In genomic region chr5:71589903-71590302, GRCh38 we compare ENCODE assay signal across 18 cellular contexts. TPM values are rescaled to one million over a fixed set of nuclear protein-coding genes. Genes with fewer than 3 reads are reported as not detected.
DNase-seq lines count a peak whose midpoint lies in the region; ATAC-seq, FAIRE-seq and TF ChIP-seq lines count a peak whose summit lies in the region.
"Had no signal": no experiment of that assay in that cellular context is flagged by ENCODE, and none has a peak within 500 bp of the region (broad histone marks: within the 10 kb centered on the region; RNA-seq: fewer than 3 reads in every experiment).

No MANE protein-coding gene starts in this region.

- intact Hi-C loops in posterior vena cava (cut with DNase I), result no loop called here

- no peak for ATAC-seq in naive thymus-derived CD8-positive, alpha-beta T cell
- no peak for ATAC-seq in GM19324 (IDR thresholded peaks at IDR 0.05; ENCODE audit: low FRiP score, unreplicated experiment)

- H3K4me1 Mint-ChIP-seq in activated T-cell treated with anti-CD3 and anti-CD28 coated beads, Interleukin-2, amount 50 U/mL, for 24 hours (ENCODE audit: low read depth), result peaks cover 39% of the 10 kb centered on the region
- H3K4me1 Mint-ChIP-seq in naive thymus-derived CD8-positive, alpha-beta T cell, result peaks cover 15 to 57% (median 44%) of the 10 kb centered on the region in 4 donors

- H4K20me1 ChIP-seq in SU-DHL-6 (ENCODE audit: low read depth, low read length), result no peaks in the 10 kb centered on the region

- no peak for TF ChIP-seq CTCF in SU-DHL-6 (IDR thresholded peaks at IDR 0.05; ENCODE audit: insufficient read depth, low read length, poor library complexity, severe bottlenecking)

- peak overlapping the region; percentile 87 for H3K4me2 ChIP-seq in SU-DHL-6 (ENCODE audit: low read depth, low read length, poor library complexity, severe bottlenecking)

- no peaks in the 10 kb centered on the region for H3K9me2 ChIP-seq in SU-DHL-6 (replicated peaks; ENCODE audit: insufficient read depth, low read length)

- peak overlapping the region; percentile 83 for H3K4me3 Mint-ChIP-seq in activated T-cell treated with anti-CD3 and anti-CD28 coated beads, Interleukin-2, amount 50 U/mL, for 24 hours
- H3K4me3 Mint-ChIP-seq in naive thymus-derived CD8-positive, alpha-beta T cell, result peak overlapping the region in 6 of 10 donors; percentile 37 to 99 (median 96)
- H3K4me3 Mint-ChIP-seq: mesothelial cell of epicardium had no signal

- H3K36me3 ChIP-seq in SU-DHL-6 (ENCODE audit: low read length), result no peaks in the 10 kb centered on the region; the same call in 1 of the 2 replicates

- H3K36me3 Mint-ChIP-seq in activated T-cell treated with anti-CD3 and anti-CD28 coated beads, Interleukin-2, amount 50 U/mL, for 24 hours (ENCODE audit: low read depth), result peaks cover 49% of the 10 kb centered on the region
- peaks cover 0 to 18% (median 2%) of the 10 kb centered on the region in 3 donors for H3K36me3 Mint-ChIP-seq in naive thymus-derived CD8-positive, alpha-beta T cell
- H3K36me3 Mint-ChIP-seq: mesothelial cell of epicardium had no signal

- H2AFZ ChIP-seq in SU-DHL-6 (ENCODE audit: low read depth, low read length, severe bottlenecking), result no peak overlapping the region

- H3K79me2 ChIP-seq in SU-DHL-6 (ENCODE audit: insufficient read depth, low read length), result peaks cover 67% of the 10 kb centered on the region

- H3K27me3 Mint-ChIP-seq in activated T-cell treated with anti-CD3 and anti-CD28 coated beads, Interleukin-2, amount 50 U/mL, for 24 hours, result no peaks in the 10 kb centered on the region
- H3K27me3 Mint-ChIP-seq in naive thymus-derived CD8-positive, alpha-beta T cell, result no peaks in the 10 kb centered on the region

- peak overlapping the region; percentile 69 for H3K27ac Mint-ChIP-seq in activated T-cell treated with anti-CD3 and anti-CD28 coated beads, Interleukin-2, amount 50 U/mL, for 24 hours
- peak overlapping the region in 5 of 10 donors; percentile 15 to 72 (median 42) for H3K27ac Mint-ChIP-seq in naive thymus-derived CD8-positive, alpha-beta T cell
- H3K27ac Mint-ChIP-seq: mesothelial cell of epicardium had no signal

- no peaks in the 10 kb centered on the region for H3K27me3 ChIP-seq in SU-DHL-6 (ENCODE audit: low read length)
- H3K27me3 ChIP-seq: suprapubic skin had no signal

- no peak overlapping the region for H3K9ac ChIP-seq in SU-DHL-6 (ENCODE audit: low read length)

- FAIRE-seq in GM18507 (lab: Jason Lieb, UNC), result peak; percentile 44
- FAIRE-seq: endometrium had no signal

- H3K4me3 ChIP-seq in SU-DHL-6 (ENCODE audit: insufficient read depth, low read length, poor library complexity, severe bottlenecking), result no peak overlapping the region
- H3K4me3 ChIP-seq: suprapubic skin had no signal

- no peaks in the 10 kb centered on the region for H3K9me3 ChIP-seq in SU-DHL-6 (ENCODE audit: insufficient read depth, low read length)
- H3K9me3 ChIP-seq: suprapubic skin had no signal

- no peak overlapping the region for H3K27ac ChIP-seq in SU-DHL-6 (ENCODE audit: low read depth, low read length)
- H3K27ac ChIP-seq: suprapubic skin had no signal

- DNase-seq in activated T-cell treated with anti-CD3 and anti-CD28 coated beads, Interleukin-2, amount 50 U/mL, for 24 hours, result no peak
- DNase-seq in activated T-cell treated with anti-CD3 and anti-CD28 coated beads for 4 hours, result no peak
- no peak for DNase-seq in GM18507 (ENCODE audit: extremely low spot score, insufficient read length, low read depth)
- DNase-seq in naive thymus-derived CD8-positive, alpha-beta T cell, result no peak
- DNase-seq in NCI-H510A treated with DMSO at 0.1 percent for 48 hours (lab: John Stamatoyannopoulos, UW), result no peak
- no peak for DNase-seq in posterior vena cava (ENCODE audit: low spot score)
- DNase-seq: activated CD4-positive, CD25-positive, alpha-beta regulatory T cell; hypothalamus; IMR-90; NCI-H2107; NCI-H748 treated with DMSO at 0.1 percent for 48 hours; nucleus accumbens; stimulated activated CD4-positive, alpha-beta T cell treated with anti-CD3 and anti-CD28 coated beads, Interleukin-2, amount 100 ng/mL, for 24 hours had no signal

- POLR2A ChIA-PET in naive thymus-derived CD8-positive, alpha-beta T cell (lab: Charles Lee), result interaction anchor here (1.2 kb wide), 1 partner anchor 9 kb away, joined by 4 read pairs; no protein-coding TSS in a partner anchor

- no peaks in the 10 kb centered on the region for H3K9me3 Mint-ChIP-seq in activated T-cell treated with anti-CD3 and anti-CD28 coated beads, Interleukin-2, amount 50 U/mL, for 24 hours
- no peaks in the 10 kb centered on the region for H3K9me3 Mint-ChIP-seq in naive thymus-derived CD8-positive, alpha-beta T cell
- H3K9me3 Mint-ChIP-seq: mesothelial cell of epicardium had no signal

- no peaks in the 10 kb centered on the region; the same call in 1 of the 2 replicates for H3F3A ChIP-seq in SU-DHL-6 (ENCODE audit: insufficient read depth)

RNA-seq across cellular contexts. Expression of gene MCCC2, which starts 2.8 kb away (rescaled TPM):
- total RNA-seq in naive thymus-derived CD8-positive, alpha-beta T cell, result 10 to 100 TPM; 40.6 to 44.1 TPM
- polyA plus RNA-seq in naive thymus-derived CD8-positive, alpha-beta T cell, result 10 to 100 TPM; 22.4 to 28.9 (median 25.5) TPM
- 10 to 100 TPM; 19.3 to 20.0 TPM for total RNA-seq in posterior vena cava
